ENCODE assay signal across 8 cellular contexts in genomic region chr6:33299237-33299944, GRCh38. TPM values are rescaled to one million over a fixed set of nuclear protein-coding genes. Genes with fewer than 3 reads are reported as not detected.
DNase-seq lines count a peak whose midpoint lies in the region; ATAC-seq and TF ChIP-seq lines count a peak whose summit lies in the region.

No MANE protein-coding gene starts in this region.

- peak overlapping the region; percentile 95 for H3K27ac ChIP-seq in right cardiac atrium (ENCODE audit: low read length)
- H3K27ac ChIP-seq in rectal smooth muscle tissue (ENCODE audit: low read depth, low read length): peak overlapping the region; percentile 90
- H3K27ac ChIP-seq in vagina: peak overlapping the region; percentile 98

- peak in 1 of 2 donors; percentile 56 for TF ChIP-seq POLR2A in vagina (IDR thresholded peaks at IDR 0.05)

- peak; percentile 69 for ATAC-seq in GM18502 (IDR thresholded peaks at IDR 0.05; ENCODE audit: poor library complexity, unreplicated experiment)
- ATAC-seq in HG02973 (IDR thresholded peaks at IDR 0.05; ENCODE audit: unreplicated experiment): peak; percentile 61
- ATAC-seq in right cardiac atrium: peak; percentile 76 to 80

- H3K4me3 ChIP-seq in right cardiac atrium (ENCODE audit: low read length) (peak overlapping the region; percentile 68), rectal smooth muscle tissue (ENCODE audit: low read length) (peak overlapping the region; percentile 82), vagina (peak overlapping the region; percentile 75 to 76)

- H3K9me3 ChIP-seq in right cardiac atrium (ENCODE audit: control insufficient read depth, low read length) (no peaks in the 10 kb centered on the region), vagina (no peaks in the 10 kb centered on the region)

- H3K27me3 ChIP-seq in right cardiac atrium (ENCODE audit: control insufficient read depth, insufficient read depth): no peaks in the 10 kb centered on the region
- H3K27me3 ChIP-seq in rectal smooth muscle tissue (ENCODE audit: control insufficient read depth, insufficient read depth, low read length): no peaks in the 10 kb centered on the region
- H3K27me3 ChIP-seq in vagina: no peaks in the 10 kb centered on the region

- H3K4me1 ChIP-seq in right cardiac atrium (ENCODE audit: control insufficient read depth, insufficient read depth, low read length) (no peaks in the 10 kb centered on the region), rectal smooth muscle tissue (ENCODE audit: control insufficient read depth, insufficient read depth, low read length) (peaks cover 5% of the 10 kb centered on the region), vagina (peaks cover 28% of the 10 kb centered on the region)

- under 1% methylated on average over 54 of the region's 54 CpGs for WGBS in right cardiac atrium

- peak in 2 of 3 experiments; percentile 54 to 67 for TF ChIP-seq CTCF in vagina (IDR thresholded peaks at IDR 0.05)

- H3K36me3 ChIP-seq in rectal smooth muscle tissue (ENCODE audit: control insufficient read depth, insufficient read depth, low read length) (peaks cover 13% of the 10 kb centered on the region), vagina (peaks cover 0 to 39% of the 10 kb centered on the region in 2 donors)

- intact Hi-C loops in right cardiac atrium (cut with DNase I): loop anchor here in 1 of 4 donors (2.0 kb wide), 1 partner anchor 15 kb away; the partner anchor contains the start of gene TAPBP
- intact Hi-C loops in vagina (cut with DNase I): no loop called here

- DNase-seq in NCI-H187 treated with DMSO at 0.1 percent for 48 hours (lab: John Stamatoyannopoulos, UW): peak; percentile 61
- DNase-seq in T-helper 2 cell: peak; percentile 87 to 96 (median 89)
- DNase-seq in anterior cingulate cortex (lab: John Stamatoyannopoulos, UW): peak; percentile 45 to 94 (median 85)
- peak; percentile 93 to 96 (median 96) for DNase-seq in right cardiac atrium
- DNase-seq in vagina (ENCODE audit: extremely low spot score in 2 of 2): peak in 1 of 2 donors; percentile 92

- H3K9ac ChIP-seq in rectal smooth muscle tissue (ENCODE audit: low read length): peak overlapping the region; percentile 92

RNA-seq across cellular contexts. Expression of gene RGL2, which starts 0.6 kb away (rescaled TPM):
- total RNA-seq in right cardiac atrium (10 to 100 TPM; 47.6 to 56.3 (median 54.5) TPM), vagina (41.5 TPM)
- polyA plus RNA-seq in right cardiac atrium: 40.6 TPM

RNA-seq across cellular contexts. Expression of gene PFDN6, which starts 10.0 kb away (rescaled TPM):
- total RNA-seq in right cardiac atrium (10 to 100 TPM; 44.4 to 60.0 (median 50.1) TPM), vagina (9.1 TPM)
- polyA plus RNA-seq in right cardiac atrium: 143 TPM

RNA-seq across cellular contexts. Expression of gene WDR46, which starts 10.4 kb away (rescaled TPM):
- total RNA-seq in right cardiac atrium (10 to 100 TPM; 16.3 to 31.1 (median 18.5) TPM), vagina (36.3 TPM)
- 15.5 TPM for polyA plus RNA-seq in right cardiac atrium

RNA-seq across cellular contexts. Expression of gene TAPBP, which starts 14.5 kb away (rescaled TPM):
- 10 to 100 TPM; 85.1 to 91.6 (median 87.2) TPM for total RNA-seq in right cardiac atrium
- polyA plus RNA-seq in right cardiac atrium: 35.3 TPM
- 59.9 TPM for total RNA-seq in vagina

RNA-seq across cellular contexts. Expression of gene ZBTB22, which starts 18.2 kb away (rescaled TPM):
- total RNA-seq in right cardiac atrium (10 to 100 TPM; 12.7 to 18.2 (median 15.5) TPM), vagina (18.4 TPM)
- 12.5 TPM for polyA plus RNA-seq in right cardiac atrium
